ENCODE assay signal across 18 cellular contexts in genomic region chr1:26711777-26712176, GRCh38. TPM values are rescaled to one million over a fixed set of nuclear protein-coding genes. Genes with fewer than 3 reads are reported as not detected.
DNase-seq lines count a peak whose midpoint lies in the region; ATAC-seq, FAIRE-seq and TF ChIP-seq lines count a peak whose summit lies in the region.
"Had no signal": no experiment of that assay in that cellular context is flagged by ENCODE, and none has a peak within 500 bp of the region (broad histone marks: within the 10 kb centered on the region; RNA-seq: fewer than 3 reads in every experiment).

No MANE protein-coding gene starts in this region.

- H3K36me3 Mint-ChIP-seq in activated T-cell treated with anti-CD3 and anti-CD28 coated beads, Interleukin-2, amount 50 U/mL, for 24 hours (ENCODE audit: low read depth) = peaks cover 81% of the 10 kb centered on the region
- peaks cover 9% of the 10 kb centered on the region for H3K36me3 Mint-ChIP-seq in endothelial cell (ENCODE audit: low read depth, unreplicated experiment)
- H3K36me3 Mint-ChIP-seq in stimulated activated effector memory CD8-positive, alpha-beta T cell treated with anti-CD3 and anti-CD28 coated beads, Interleukin-12 subunit alpha, Interleukin-12 subunit beta, amount 100 ng/mL, for 72 hours = peaks cover 90% of the 10 kb centered on the region

- H3K27ac Mint-ChIP-seq in activated T-cell treated with anti-CD3 and anti-CD28 coated beads, Interleukin-2, amount 50 U/mL, for 24 hours = peak overlapping the region; percentile 54
- no peak overlapping the region for H3K27ac Mint-ChIP-seq in endothelial cell (ENCODE audit: unreplicated experiment)
- peak overlapping the region; percentile 81 for H3K27ac Mint-ChIP-seq in stimulated activated effector memory CD8-positive, alpha-beta T cell treated with anti-CD3 and anti-CD28 coated beads, Interleukin-12 subunit alpha, Interleukin-12 subunit beta, amount 100 ng/mL, for 72 hours

- no peak for TF ChIP-seq CTCF in endothelial cell (IDR thresholded peaks at IDR 0.05; ENCODE audit: unreplicated experiment)

- no peak overlapping the region for H3K4me3 Mint-ChIP-seq in activated T-cell treated with anti-CD3 and anti-CD28 coated beads, Interleukin-2, amount 50 U/mL, for 24 hours
- peak overlapping the region; percentile 69 for H3K4me3 Mint-ChIP-seq in endothelial cell (ENCODE audit: unreplicated experiment)
- H3K4me3 Mint-ChIP-seq in stimulated activated effector memory CD8-positive, alpha-beta T cell treated with anti-CD3 and anti-CD28 coated beads, Interleukin-12 subunit alpha, Interleukin-12 subunit beta, amount 100 ng/mL, for 72 hours = no peak overlapping the region

- H3K4me1 Mint-ChIP-seq in activated T-cell treated with anti-CD3 and anti-CD28 coated beads, Interleukin-2, amount 50 U/mL, for 24 hours (ENCODE audit: low read depth) = peaks cover 81% of the 10 kb centered on the region
- H3K4me1 Mint-ChIP-seq in endothelial cell (ENCODE audit: unreplicated experiment) = peaks cover 41% of the 10 kb centered on the region
- H3K4me1 Mint-ChIP-seq in stimulated activated effector memory CD8-positive, alpha-beta T cell treated with anti-CD3 and anti-CD28 coated beads, Interleukin-12 subunit alpha, Interleukin-12 subunit beta, amount 100 ng/mL, for 72 hours = peaks cover 71% of the 10 kb centered on the region

- ATAC-seq in stimulated activated effector memory CD8-positive, alpha-beta T cell treated with anti-CD3 and anti-CD28 coated beads, Interleukin-12 subunit alpha, Interleukin-12 subunit beta, amount 100 ng/mL, for 72 hours = no peak
- no peak for ATAC-seq in HG02678 (IDR thresholded peaks at IDR 0.05; ENCODE audit: unreplicated experiment)
- ATAC-seq: A549, Panc1 had no signal

- no peak for DNase-seq in activated T-cell treated with anti-CD3 and anti-CD28 coated beads, Interleukin-2, amount 50 U/mL, for 24 hours
- DNase-seq in activated T-cell treated with anti-CD3 and anti-CD28 coated beads, Interleukin-2, amount 50 U/mL, for 1 hour = no peak
- DNase-seq in GM12892 (ENCODE audit: insufficient read length) (no peak), endothelial cell (ENCODE audit: low spot score) (no peak), urothelium cell line (ENCODE audit: low spot score) (no peak), NCI-H510A (lab: John Stamatoyannopoulos, UW) (no peak)
- no peak for DNase-seq in stimulated activated effector memory CD8-positive, alpha-beta T cell treated with anti-CD3 and anti-CD28 coated beads, Interleukin-12 subunit alpha, Interleukin-12 subunit beta, amount 100 ng/mL, for 72 hours (ENCODE audit: low spot score in 2 of 2)
- DNase-seq: AML-193, GF-D8, GOT3, MG63, NCI-H1092 treated with DMSO at 0.1 percent for 48 hours, NCI-H1694, NCI-H774, Right ventricle myocardium superior had no signal

- no peaks in the 10 kb centered on the region for H3K27me3 Mint-ChIP-seq in activated T-cell treated with anti-CD3 and anti-CD28 coated beads, Interleukin-2, amount 50 U/mL, for 24 hours
- no peaks in the 10 kb centered on the region for H3K27me3 Mint-ChIP-seq in endothelial cell (ENCODE audit: unreplicated experiment)

- FAIRE-seq in GM12892 (lab: Jason Lieb, UNC) (no peak), urothelium cell line (lab: Jason Lieb, UNC) (no peak)
- FAIRE-seq: A549 had no signal

- no peaks in the 10 kb centered on the region for H3K9me3 Mint-ChIP-seq in activated T-cell treated with anti-CD3 and anti-CD28 coated beads, Interleukin-2, amount 50 U/mL, for 24 hours
- no peaks in the 10 kb centered on the region for H3K9me3 Mint-ChIP-seq in endothelial cell (ENCODE audit: unreplicated experiment)
- H3K9me3 Mint-ChIP-seq in stimulated activated effector memory CD8-positive, alpha-beta T cell treated with anti-CD3 and anti-CD28 coated beads, Interleukin-12 subunit alpha, Interleukin-12 subunit beta, amount 100 ng/mL, for 72 hours = no peaks in the 10 kb centered on the region

- TF ChIP-seq POLR2A in GM12892 (IDR thresholded peaks at IDR 0.05; ENCODE audit: low read depth, low read length) = 0 out of 2 replicates have a peak, but pooled peaks have one; percentile 24

RNA-seq across cellular contexts. Expression of gene ARID1A, which starts 16.0 kb away (rescaled TPM):
- 35.4 TPM for polyA plus RNA-seq in GM12892 (2012; ENCODE audit: missing spikeins)
- 115 TPM for total RNA-seq in endothelial cell (ENCODE audit: unreplicated experiment)
